In genomic region chr17:76145231-76146052, GRCh38 we compare ENCODE assay signal across 10 cellular contexts. TPM values are rescaled to one million over a fixed set of nuclear protein-coding genes. Genes with fewer than 3 reads are reported as not detected.
DNase-seq lines count a peak whose midpoint lies in the region; ATAC-seq and TF ChIP-seq lines count a peak whose summit lies in the region.
"Had no signal": no experiment of that assay in that cellular context is flagged by ENCODE, and none has a peak within 500 bp of the region (broad histone marks: within the 10 kb centered on the region; RNA-seq: fewer than 3 reads in every experiment).

No MANE protein-coding gene starts in this region.

- intact Hi-C loops in heart left ventricle (cut with DNase I) (no loop called here), right cardiac atrium (cut with DNase I) (no loop called here), vagina (cut with DNase I) (no loop called here)

- no peak for TF ChIP-seq CTCF in heart left ventricle (IDR thresholded peaks at IDR 0.05)
- TF ChIP-seq CTCF in vagina (IDR thresholded peaks at IDR 0.05) = no peak

- H3K36me3 ChIP-seq in heart left ventricle (no peaks in the 10 kb centered on the region), vagina (no peaks in the 10 kb centered on the region)

- H3K4me3 ChIP-seq in heart left ventricle = peak overlapping the region in 2 of 12 donors; percentile 19 to 35
- H3K4me3 ChIP-seq in right cardiac atrium (ENCODE audit: low read length) = no peak overlapping the region
- H3K4me3 ChIP-seq in vagina = no peak overlapping the region
- H3K4me3 ChIP-seq: gastrocnemius medialis had no signal

- H3K4me1 ChIP-seq in heart left ventricle (peaks cover 2 to 53% (median 23%) of the 10 kb centered on the region in 12 donors), right cardiac atrium (ENCODE audit: control insufficient read depth, insufficient read depth, low read length) (no peaks in the 10 kb centered on the region), vagina (peaks cover 16% of the 10 kb centered on the region)

- WGBS in heart left ventricle, 4 donors = 57 to 76% (median 62%) methylated on average over 19 to 25 of the region's 25 CpGs
- 61% methylated on average over 25 of the region's 25 CpGs for WGBS in right cardiac atrium

- peaks cover 0 to 6% (median 1%) of the 10 kb centered on the region in 9 donors for H3K27me3 ChIP-seq in heart left ventricle
- H3K27me3 ChIP-seq in right cardiac atrium (ENCODE audit: control insufficient read depth, insufficient read depth) = no peaks in the 10 kb centered on the region
- peaks cover 2% of the 10 kb centered on the region for H3K27me3 ChIP-seq in vagina

- H3K9me3 ChIP-seq in heart left ventricle = no peaks in the 10 kb centered on the region
- H3K9me3 ChIP-seq in right cardiac atrium (ENCODE audit: control insufficient read depth, low read length) = no peaks in the 10 kb centered on the region
- H3K9me3 ChIP-seq in vagina = no peaks in the 10 kb centered on the region
- H3K9me3 ChIP-seq: gastrocnemius medialis had no signal

- peak in 2 of 5 donors; percentile 15 to 50 for DNase-seq in heart left ventricle
- DNase-seq in right cardiac atrium = no peak
- peak; percentile 42 to 47 for DNase-seq in activated CD4-positive, alpha-beta T cell treated with anti-CD3 and anti-CD28 coated beads for 4 hours
- no peak for DNase-seq in vagina (ENCODE audit: extremely low spot score in 2 of 2)
- no peak for DNase-seq in SKM-1 treated with dmso at 0.1 percent for 144 hours (lab: John Stamatoyannopoulos, UW; ENCODE audit: unreplicated experiment)
- DNase-seq in RKO (ENCODE audit: low spot score) = no peak
- DNase-seq: gastrocnemius medialis had no signal

- H3K27ac ChIP-seq in heart left ventricle = peak overlapping the region in 9 of 12 donors; percentile 25 to 76 (median 41)
- no peak overlapping the region for H3K27ac ChIP-seq in right cardiac atrium (ENCODE audit: low read length)
- peak overlapping the region; percentile 11 for H3K27ac ChIP-seq in vagina
- H3K27ac ChIP-seq: VCaP had no signal

- TF ChIP-seq POLR2A in heart left ventricle (IDR thresholded peaks at IDR 0.05) = no peak
- no peak for TF ChIP-seq POLR2A in vagina (IDR thresholded peaks at IDR 0.05)

- peak in 1 of 4 donors; percentile 40 for ATAC-seq in heart left ventricle
- ATAC-seq in right cardiac atrium = no peak
- ATAC-seq in esophagus mucosa = peak; percentile 54
- ATAC-seq in GM21576 (IDR thresholded peaks at IDR 0.05; ENCODE audit: unreplicated experiment) = no peak
- ATAC-seq: gastrocnemius medialis had no signal

RNA-seq across cellular contexts. Expression of gene FOXJ1, which starts 4.4 kb away (rescaled TPM):
- total RNA-seq in heart left ventricle (not detected), right cardiac atrium (not detected), esophagus mucosa (not detected), vagina (not detected)
- polyA plus RNA-seq in heart left ventricle (not detected), right cardiac atrium (not detected)

RNA-seq across cellular contexts. Expression of gene EXOC7, which starts 41.9 kb away (rescaled TPM):
- 100 to 1,000 TPM in 1 of 9 donors, 10 to 100 TPM in 8; 64.4 to 107 (median 80.5) TPM for total RNA-seq in heart left ventricle
- polyA plus RNA-seq in heart left ventricle = 10 to 100 TPM; 39.7 to 62.5 TPM
- 10 to 100 TPM; 74.5 to 93.5 (median 84.8) TPM for total RNA-seq in right cardiac atrium
- polyA plus RNA-seq in right cardiac atrium = 40.4 TPM
- total RNA-seq in esophagus mucosa = 91.1 TPM
- total RNA-seq in vagina = 79.8 TPM

Comparison
In these comparisons a context has a peak if more than half of its experiments do, and no peak if none do; other contexts are left out.
1. DNase-seq: peak in activated CD4-positive, alpha-beta T cell treated with anti-CD3 and anti-CD28 coated beads for 4 hours (2 of 2); none in right cardiac atrium (0 of 3), vagina (0 of 2), SKM-1 treated with dmso at 0.1 percent for 144 hours (single experiment) and RKO (single experiment).